In the genomic region with DNA sequence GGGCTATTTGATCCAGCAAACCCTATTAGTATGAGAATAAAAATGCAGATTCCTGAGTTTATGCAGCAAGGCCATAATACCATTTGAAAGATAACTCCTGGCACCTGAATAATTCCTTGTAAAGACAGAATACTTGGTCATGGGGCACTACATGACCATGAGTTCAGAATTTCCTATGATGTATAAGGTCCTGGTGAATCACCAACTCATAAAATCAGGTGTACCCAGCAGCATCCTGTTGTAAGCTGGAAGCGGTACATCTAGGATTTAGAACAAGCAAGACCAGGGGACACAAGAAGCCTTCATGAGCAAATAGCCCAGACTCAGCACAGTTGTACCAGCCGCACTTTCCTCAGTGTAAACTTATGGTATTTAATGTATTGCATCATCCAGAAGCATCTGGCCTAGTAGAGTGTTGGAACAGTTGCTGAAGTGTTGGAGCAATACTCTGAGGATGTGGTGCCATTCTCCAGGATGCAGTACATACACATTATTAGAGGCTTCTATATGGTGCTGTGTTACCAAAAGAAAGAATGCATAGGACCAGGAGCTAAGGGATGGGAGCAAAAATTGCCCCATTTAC, we compare ENCODE assay signal across 18 cellular contexts.
"Had no signal": no experiment of that assay in that cellular context is flagged by ENCODE, and none has a peak within 500 bp of the region (broad histone marks: within the 10 kb centered on the region; RNA-seq: fewer than 3 reads in every experiment).

No MANE protein-coding gene starts in this region.

- ATAC-seq: activated T-cell treated with anti-CD3 and anti-CD28 coated beads, Interleukin-2, amount 50 U/mL, for 72 hours; gastroesophageal sphincter; heart right ventricle; left ventricle myocardium superior; right cardiac atrium had no signal

- H3K27ac ChIP-seq: ascending aorta, gastroesophageal sphincter, heart right ventricle, tibial nerve, uterus, WERI-Rb-1 had no signal

- DNase-seq: activated CD4-positive, alpha-beta T cell treated with anti-CD3 and anti-CD28 coated beads, Interleukin-2, amount 50 U/mL, for 4 hours; activated gamma-delta T cell; activated T-cell treated with anti-CD3 and anti-CD28 coated beads, Interleukin-2, amount 50 U/mL, for 72 hours; cerebellar nuclear complex; effector CD4-positive, alpha-beta T cell; heart right ventricle; kidney glomerular epithelial cell; left ventricle myocardium superior; naive B cell; right cardiac atrium; small intestine; stimulated activated CD4-positive, alpha-beta T cell treated with anti-CD3 and anti-CD28 coated beads, Interleukin-15, amount 100 ng/mL, for 24 hours; stimulated activated CD4-positive, alpha-beta T cell treated with anti-CD3 and anti-CD28 coated beads, Interleukin-2, amount 100 ng/mL, for 48 hours; uterus; WERI-Rb-1 had no signal

- H3K4me1 ChIP-seq: ascending aorta, gastroesophageal sphincter, tibial nerve, uterus had no signal

- H3K27me3 ChIP-seq: ascending aorta, gastroesophageal sphincter, heart right ventricle, tibial nerve, uterus had no signal
